In genomic region chr14:76138758-76139723, GRCh38 we compare ENCODE assay signal across 11 cellular contexts. TPM values are rescaled to one million over a fixed set of nuclear protein-coding genes. Genes with fewer than 3 reads are reported as not detected.
DNase-seq lines count a peak whose midpoint lies in the region; ATAC-seq and TF ChIP-seq lines count a peak whose summit lies in the region.
"Had no signal": no experiment of that assay in that cellular context is flagged by ENCODE, and none has a peak within 500 bp of the region (broad histone marks: within the 10 kb centered on the region; RNA-seq: fewer than 3 reads in every experiment).

No MANE protein-coding gene starts in this region.

- H3K27ac ChIP-seq in sigmoid colon: no peak overlapping the region

- 12 to 18% methylated on average over 50 of the region's 50 CpGs for WGBS in sigmoid colon, 2 donors

- peaks cover 57% of the 10 kb centered on the region for H3K27me3 Mint-ChIP-seq in T-helper 17 cell

- DNase-seq in HFF-Myc (ENCODE audit: extremely low read depth, low read depth) (no peak), astrocyte of the hippocampus (ENCODE audit: low read depth, low spot score) (peak; percentile 39), sigmoid colon (no peak), T-helper 17 cell (no peak), mucosa of descending colon (no peak), HEK293T (ENCODE audit: extremely low spot score) (no peak), pons (ENCODE audit: low spot score) (no peak)
- DNase-seq: DMS79 treated with DMSO at 0.1 percent for 48 hours; stimulated activated naive B cell treated with anti-CD40 and anti-IgM and Interleukin-4, amounts not matched to agents 10 μg/mL and 1 μg/mL and 100 μg/mL, for 72 hours had no signal

- peaks cover 0 to 49% (median 0%) of the 10 kb centered on the region in 3 donors for H3K27me3 ChIP-seq in sigmoid colon

- TF ChIP-seq EP300 in sigmoid colon (IDR thresholded peaks at IDR 0.05): no peak

- no peak overlapping the region for H3K4me3 Mint-ChIP-seq in T-helper 17 cell
- H3K4me3 Mint-ChIP-seq: activated T-helper 17 cell treated with anti-CD3 and anti-CD28 coated beads, Interleukin-2, amount 50 U/mL, for 72 hours had no signal

- 0 out of 2 replicates have a peak overlapping the region, but pooled peaks have one; percentile 1 for H3K4me3 ChIP-seq in HFF-Myc (replicated peaks; ENCODE audit: low read depth, low read length)
- peak overlapping the region; percentile 46 for H3K4me3 ChIP-seq in iPS-18c (ENCODE audit: insufficient read depth, low read depth, low read length)
- peak overlapping the region in 3 of 4 donors; percentile 31 to 47 (median 39) for H3K4me3 ChIP-seq in sigmoid colon
- H3K4me3 ChIP-seq in mucosa of descending colon: no peak overlapping the region

- POLR2A ChIA-PET in HEK293T (lab: Yijun Ruan, JAX): no interaction called here

- H3K4me1 ChIP-seq in sigmoid colon: peaks cover 0 to 12% (median 7%) of the 10 kb centered on the region in 4 donors
- no peaks in the 10 kb centered on the region for H3K4me1 ChIP-seq in mucosa of descending colon (ENCODE audit: low read depth)

- H3K9me3 ChIP-seq in iPS-18c (ENCODE audit: control insufficient read depth, insufficient read depth, low read length) (no peaks in the 10 kb centered on the region), sigmoid colon (peaks cover 0 to 2% (median 0%) of the 10 kb centered on the region in 4 donors), T-helper 17 cell (ENCODE audit: control insufficient read depth, low read length, poor library complexity, severe bottlenecking) (peaks cover 6% of the 10 kb centered on the region), mucosa of descending colon (peaks cover 9% of the 10 kb centered on the region)

- H3K36me3 ChIP-seq in sigmoid colon (no peaks in the 10 kb centered on the region), mucosa of descending colon (ENCODE audit: low read depth) (no peaks in the 10 kb centered on the region)

- ATAC-seq in T-helper 17 cell (no peak), mucosa of descending colon (no peak)
- ATAC-seq: activated T-helper 17 cell treated with anti-CD3 and anti-CD28 coated beads, Interleukin-2, amount 50 U/mL, for 72 hours; stimulated activated naive B cell treated with anti-CD40 and anti-IgM and Interleukin-4, amounts not matched to agents 10 μg/mL and 1 μg/mL and 100 μg/mL, for 72 hours had no signal

- no peak for TF ChIP-seq POLR2A in sigmoid colon (IDR thresholded peaks at IDR 0.05)

- peaks cover 2% of the 10 kb centered on the region for H3K4me1 Mint-ChIP-seq in T-helper 17 cell

- H3K36me3 Mint-ChIP-seq in T-helper 17 cell (ENCODE audit: low read depth): peaks cover 5% of the 10 kb centered on the region

- intact Hi-C loops in sigmoid colon (cut with DNase I) (no loop called here), mucosa of descending colon (cut with DNase I, micrococcal nuclease) (no loop called here)

- CTCF ChIA-PET in HEK293T (lab: Yijun Ruan, JAX): no interaction called here

- H3K27ac Mint-ChIP-seq in T-helper 17 cell: no peak overlapping the region
- H3K27ac Mint-ChIP-seq: activated T-helper 17 cell treated with anti-CD3 and anti-CD28 coated beads, Interleukin-2, amount 50 U/mL, for 72 hours had no signal

- TF ChIP-seq CTCF in HFF-Myc (IDR thresholded peaks at IDR 0.05; ENCODE audit: low read depth, low read length, missing control alignments) (no peak), sigmoid colon (IDR thresholded peaks at IDR 0.05) (no peak), mucosa of descending colon (IDR thresholded peaks at IDR 0.05) (no peak)

TF ChIP-seq in HEK293T, 16 proteins besides CTCF, POLR2A, EP300 and RAD21:
- no peak for TF ChIP-seq NFRKB (IDR thresholded peaks at IDR 0.05)
- TF ChIP-seq SP1 (IDR thresholded peaks at IDR 0.05): no peak
- TF ChIP-seq FOXA1 (IDR thresholded peaks at IDR 0.05): no peak
- TF ChIP-seq TARDBP (IDR thresholded peaks at IDR 0.05): no peak
- TF ChIP-seq FOXM1 (IDR thresholded peaks at IDR 0.05; ENCODE audit: borderline replicate concordance): no peak
- no peak for TF ChIP-seq L3MBTL2 (conservative IDR thresholded peaks at IDR 0.05)
- no peak for TF ChIP-seq SUZ12 (IDR thresholded peaks at IDR 0.05)
- no peak for TF ChIP-seq ELF4 (IDR thresholded peaks at IDR 0.05)
- no peak for TF ChIP-seq PKNOX1 (IDR thresholded peaks at IDR 0.05)
- TF ChIP-seq CTBP1 (IDR thresholded peaks at IDR 0.05; ENCODE audit: borderline replicate concordance): no peak
- no peak for TF ChIP-seq LEF1 (IDR thresholded peaks at IDR 0.05; ENCODE audit: borderline replicate concordance)
- no peak for TF ChIP-seq ARNT (IDR thresholded peaks at IDR 0.05)
- no peak for TF ChIP-seq FOXK2 (IDR thresholded peaks at IDR 0.05)
- TF ChIP-seq HDGF (IDR thresholded peaks at IDR 0.05; ENCODE audit: borderline replicate concordance): no peak
- TF ChIP-seq ZNF384 (IDR thresholded peaks at IDR 0.05): no peak
- no peak for TF ChIP-seq BHLHE40 (IDR thresholded peaks at IDR 0.05; ENCODE audit: borderline replicate concordance)

RNA-seq across cellular contexts. Expression of gene GPATCH2L, which starts 12.7 kb away (rescaled TPM):
- 10 to 100 TPM; 40.7 to 76.4 (median 47.9) TPM for total RNA-seq in sigmoid colon
- polyA plus RNA-seq in sigmoid colon: 10 to 100 TPM in 1 of 3 donors, 1 to 10 TPM in 2; 1.8 to 11.4 (median 2.1) TPM
- total RNA-seq in T-helper 17 cell: 10 to 100 TPM; 62.0 to 63.9 TPM
- 10 to 100 TPM; 33.9 to 59.3 (median 40.9) TPM for total RNA-seq in mucosa of descending colon
